8 cellular contexts compared by ENCODE assay signal in the genomic region with DNA sequence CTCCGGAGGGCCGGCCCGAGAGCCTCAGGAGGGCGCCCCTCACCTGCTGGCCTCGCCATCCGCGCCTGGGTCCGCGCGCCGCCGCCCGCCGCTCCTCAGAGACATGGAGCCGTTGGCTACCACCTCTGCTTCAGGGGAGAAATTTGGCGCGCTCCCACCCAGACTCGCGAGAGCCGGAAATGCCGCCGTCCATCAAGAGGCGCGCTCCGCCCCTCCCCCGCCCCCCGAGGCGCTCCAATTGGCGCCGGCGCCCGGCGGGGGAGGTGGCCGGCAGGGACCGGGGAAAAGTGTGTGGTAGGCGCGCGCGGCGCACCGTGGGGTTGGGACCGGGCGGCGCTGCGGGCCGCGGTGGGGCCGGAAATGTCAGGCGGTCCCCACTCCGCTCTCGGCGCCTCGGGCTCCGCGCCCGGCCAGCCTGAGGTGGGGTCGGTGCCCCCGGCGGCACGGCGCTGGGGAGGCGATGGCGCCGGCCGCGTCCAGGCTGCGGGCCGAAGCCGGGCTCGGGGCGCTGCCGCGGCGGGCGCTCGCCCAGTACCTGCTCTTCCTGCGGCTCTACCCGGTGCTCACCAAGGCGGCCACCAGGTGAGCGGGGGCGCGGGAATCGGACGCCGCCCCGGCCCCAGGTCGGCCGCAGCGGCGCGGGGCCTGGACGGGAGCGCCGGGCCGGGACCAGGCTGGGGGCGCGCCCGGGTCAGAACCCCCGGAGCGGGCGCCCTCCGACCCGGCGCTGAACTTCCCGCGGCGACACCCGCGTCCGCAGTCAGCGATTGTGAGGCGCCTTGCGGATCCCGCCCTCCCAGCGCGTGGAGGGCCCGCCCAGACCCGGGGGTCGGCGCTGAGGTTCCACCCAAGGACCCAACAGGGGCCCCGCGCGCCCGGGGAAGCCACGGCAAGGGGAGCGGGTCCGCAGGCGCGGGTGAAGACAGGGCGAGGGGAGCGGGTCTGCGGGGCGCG. TPM values are rescaled to one million over a fixed set of nuclear protein-coding genes. Genes with fewer than 3 reads are reported as not detected.
DNase-seq lines count a peak whose midpoint lies in the region; ATAC-seq lines count a peak whose summit lies in the region.

A gene with protein sequence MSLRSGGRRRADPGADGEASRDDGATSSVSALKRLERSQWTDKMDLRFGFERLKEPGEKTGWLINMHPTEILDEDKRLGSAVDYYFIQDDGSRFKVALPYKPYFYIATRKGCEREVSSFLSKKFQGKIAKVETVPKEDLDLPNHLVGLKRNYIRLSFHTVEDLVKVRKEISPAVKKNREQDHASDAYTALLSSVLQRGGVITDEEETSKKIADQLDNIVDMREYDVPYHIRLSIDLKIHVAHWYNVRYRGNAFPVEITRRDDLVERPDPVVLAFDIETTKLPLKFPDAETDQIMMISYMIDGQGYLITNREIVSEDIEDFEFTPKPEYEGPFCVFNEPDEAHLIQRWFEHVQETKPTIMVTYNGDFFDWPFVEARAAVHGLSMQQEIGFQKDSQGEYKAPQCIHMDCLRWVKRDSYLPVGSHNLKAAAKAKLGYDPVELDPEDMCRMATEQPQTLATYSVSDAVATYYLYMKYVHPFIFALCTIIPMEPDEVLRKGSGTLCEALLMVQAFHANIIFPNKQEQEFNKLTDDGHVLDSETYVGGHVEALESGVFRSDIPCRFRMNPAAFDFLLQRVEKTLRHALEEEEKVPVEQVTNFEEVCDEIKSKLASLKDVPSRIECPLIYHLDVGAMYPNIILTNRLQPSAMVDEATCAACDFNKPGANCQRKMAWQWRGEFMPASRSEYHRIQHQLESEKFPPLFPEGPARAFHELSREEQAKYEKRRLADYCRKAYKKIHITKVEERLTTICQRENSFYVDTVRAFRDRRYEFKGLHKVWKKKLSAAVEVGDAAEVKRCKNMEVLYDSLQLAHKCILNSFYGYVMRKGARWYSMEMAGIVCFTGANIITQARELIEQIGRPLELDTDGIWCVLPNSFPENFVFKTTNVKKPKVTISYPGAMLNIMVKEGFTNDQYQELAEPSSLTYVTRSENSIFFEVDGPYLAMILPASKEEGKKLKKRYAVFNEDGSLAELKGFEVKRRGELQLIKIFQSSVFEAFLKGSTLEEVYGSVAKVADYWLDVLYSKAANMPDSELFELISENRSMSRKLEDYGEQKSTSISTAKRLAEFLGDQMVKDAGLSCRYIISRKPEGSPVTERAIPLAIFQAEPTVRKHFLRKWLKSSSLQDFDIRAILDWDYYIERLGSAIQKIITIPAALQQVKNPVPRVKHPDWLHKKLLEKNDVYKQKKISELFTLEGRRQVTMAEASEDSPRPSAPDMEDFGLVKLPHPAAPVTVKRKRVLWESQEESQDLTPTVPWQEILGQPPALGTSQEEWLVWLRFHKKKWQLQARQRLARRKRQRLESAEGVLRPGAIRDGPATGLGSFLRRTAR (N-terminal part only) (minus strand): TSS at position 132 of the 954 bp plus-strand sequence. CDS start 27 bp downstream, at position 105.
Gene PXMP2, plus strand, starts transcription at position 377 of the 954 bp plus-strand sequence. Its CDS starts 84 bp downstream, at position 461.

- no peak within 1 kb of the TSS for H3K27ac Mint-ChIP-seq in activated T-cell treated with anti-CD3 and anti-CD28 coated beads, Interleukin-2, amount 50 U/mL, for 72 hours
- peak within 1 kb of the TSS in 3 of 9 donors; percentile 45 to 92 (median 87) for H3K27ac Mint-ChIP-seq in naive thymus-derived CD4-positive, alpha-beta T cell
- peak within 1 kb of the TSS; percentile 81 for H3K27ac Mint-ChIP-seq in stimulated activated effector memory CD8-positive, alpha-beta T cell treated with anti-CD3 and anti-CD28 coated beads, Interleukin-12 subunit alpha, Interleukin-12 subunit beta, amount 100 ng/mL, for 72 hours

- no peaks in the 10 kb centered on the region for H3K27me3 Mint-ChIP-seq in activated T-cell treated with anti-CD3 and anti-CD28 coated beads, Interleukin-2, amount 50 U/mL, for 72 hours (ENCODE audit: low read depth)
- H3K27me3 Mint-ChIP-seq in naive thymus-derived CD4-positive, alpha-beta T cell = no peaks in the 10 kb centered on the region

- peak; percentile 95 to 96 for ATAC-seq in activated T-cell treated with anti-CD3 and anti-CD28 coated beads, Interleukin-2, amount 50 U/mL, for 72 hours (replicated peaks in 1 of 2)
- ATAC-seq in naive thymus-derived CD4-positive, alpha-beta T cell = peak; percentile 98
- peak; percentile 96 for ATAC-seq in stimulated activated effector memory CD8-positive, alpha-beta T cell treated with anti-CD3 and anti-CD28 coated beads, Interleukin-12 subunit alpha, Interleukin-12 subunit beta, amount 100 ng/mL, for 72 hours

- peak within 1 kb of the TSS; percentile 86 to 91 for H3K4me3 Mint-ChIP-seq in activated T-cell treated with anti-CD3 and anti-CD28 coated beads, Interleukin-2, amount 50 U/mL, for 72 hours
- peak within 1 kb of the TSS; percentile 65 to 89 (median 84) for H3K4me3 Mint-ChIP-seq in naive thymus-derived CD4-positive, alpha-beta T cell
- H3K4me3 Mint-ChIP-seq in stimulated activated effector memory CD8-positive, alpha-beta T cell treated with anti-CD3 and anti-CD28 coated beads, Interleukin-12 subunit alpha, Interleukin-12 subunit beta, amount 100 ng/mL, for 72 hours = peak within 1 kb of the TSS; percentile 71

- no peaks in the 10 kb centered on the region for H3K36me3 ChIP-seq in naive thymus-derived CD4-positive, alpha-beta T cell (ENCODE audit: control insufficient read depth in 2 of 3, insufficient read depth in 3 of 3, low read length in 3 of 3)

- H3K36me3 Mint-ChIP-seq in activated T-cell treated with anti-CD3 and anti-CD28 coated beads, Interleukin-2, amount 50 U/mL, for 72 hours (ENCODE audit: insufficient read depth in 2 of 2) = peaks cover 1 to 3% of the 10 kb centered on the region in 2 donors
- peaks cover 0 to 13% (median 4%) of the 10 kb centered on the region in 5 donors for H3K36me3 Mint-ChIP-seq in naive thymus-derived CD4-positive, alpha-beta T cell
- peaks cover 22% of the 10 kb centered on the region for H3K36me3 Mint-ChIP-seq in stimulated activated effector memory CD8-positive, alpha-beta T cell treated with anti-CD3 and anti-CD28 coated beads, Interleukin-12 subunit alpha, Interleukin-12 subunit beta, amount 100 ng/mL, for 72 hours

- peaks cover 4 to 14% of the 10 kb centered on the region in 2 donors for H3K4me1 ChIP-seq in naive thymus-derived CD4-positive, alpha-beta T cell (ENCODE audit: control insufficient read depth in 2 of 2, insufficient read depth in 2 of 2, low read length in 2 of 2)

- H3K27ac ChIP-seq in naive thymus-derived CD4-positive, alpha-beta T cell (ENCODE audit: low read depth, low read length) = peak within 1 kb of the TSS; percentile 58

- no peaks in the 10 kb centered on the region for H3K27me3 ChIP-seq in naive thymus-derived CD4-positive, alpha-beta T cell (ENCODE audit: control insufficient read depth in 2 of 2, insufficient read depth in 2 of 2, low read length in 2 of 2)

- DNase-seq in EH (ENCODE audit: low read depth) (peak; percentile 95), GOT3 (lab: John Stamatoyannopoulos, UW) (peak; percentile 79), LHCN-M2 (ENCODE audit: low read depth) (peak; percentile 93), RKO (ENCODE audit: low spot score) (peak; percentile 93), fibroblast of gingiva (ENCODE audit: low read depth) (peak; percentile 94)
- peak; percentile 95 to 96 for DNase-seq in activated T-cell treated with anti-CD3 and anti-CD28 coated beads, Interleukin-2, amount 50 U/mL, for 72 hours
- DNase-seq in naive thymus-derived CD4-positive, alpha-beta T cell = peak; percentile 85 to 94 (median 89)
- DNase-seq in stimulated activated effector memory CD8-positive, alpha-beta T cell treated with anti-CD3 and anti-CD28 coated beads, Interleukin-12 subunit alpha, Interleukin-12 subunit beta, amount 100 ng/mL, for 72 hours (ENCODE audit: low spot score in 2 of 2) = peak; percentile 84 to 93

- POLR2A ChIA-PET in naive thymus-derived CD4-positive, alpha-beta T cell (lab: Charles Lee) = no interaction called here

- no peaks in the 10 kb centered on the region for H3K9me3 Mint-ChIP-seq in activated T-cell treated with anti-CD3 and anti-CD28 coated beads, Interleukin-2, amount 50 U/mL, for 72 hours
- no peaks in the 10 kb centered on the region for H3K9me3 Mint-ChIP-seq in naive thymus-derived CD4-positive, alpha-beta T cell
- H3K9me3 Mint-ChIP-seq in stimulated activated effector memory CD8-positive, alpha-beta T cell treated with anti-CD3 and anti-CD28 coated beads, Interleukin-12 subunit alpha, Interleukin-12 subunit beta, amount 100 ng/mL, for 72 hours = no peaks in the 10 kb centered on the region

- intact Hi-C loops in naive thymus-derived CD4-positive, alpha-beta T cell (cut with micrococcal nuclease) = loop anchor here (1.0 to 10.0 kb wide), 9 partner anchors 23 to 603 kb away; partner anchors contain the start of genes PGAM5 (in 2 of the 2), CHFR (in 1 of the 2) and ZNF26 (in 1 of the 2)

- no peaks in the 10 kb centered on the region for H3K9me3 ChIP-seq in naive thymus-derived CD4-positive, alpha-beta T cell (ENCODE audit: control insufficient read depth in 2 of 3, low read length in 3 of 3)

- H3K4me3 ChIP-seq in naive thymus-derived CD4-positive, alpha-beta T cell (ENCODE audit: low read length) = peak within 1 kb of the TSS; percentile 47

- H3K4me1 Mint-ChIP-seq in activated T-cell treated with anti-CD3 and anti-CD28 coated beads, Interleukin-2, amount 50 U/mL, for 72 hours (ENCODE audit: low read depth) = peaks cover 23% of the 10 kb centered on the region
- peaks cover 0 to 31% (median 22%) of the 10 kb centered on the region in 7 donors for H3K4me1 Mint-ChIP-seq in naive thymus-derived CD4-positive, alpha-beta T cell
- peaks cover 12% of the 10 kb centered on the region for H3K4me1 Mint-ChIP-seq in stimulated activated effector memory CD8-positive, alpha-beta T cell treated with anti-CD3 and anti-CD28 coated beads, Interleukin-12 subunit alpha, Interleukin-12 subunit beta, amount 100 ng/mL, for 72 hours

- CTCF ChIA-PET in naive thymus-derived CD4-positive, alpha-beta T cell (lab: Charles Lee) = no interaction called here

RNA-seq across cellular contexts. Expression of the first gene that starts in this region (rescaled TPM):
- 30.3 and 34.8 TPM in 2 replicates for total RNA-seq in LHCN-M2 (2014; rRNA removed)
- polyA plus RNA-seq in LHCN-M2 (2012) = 16.2 TPM
- 100 to 1,000 TPM; 111 to 131 TPM for total RNA-seq in activated T-cell treated with anti-CD3 and anti-CD28 coated beads, Interleukin-2, amount 50 U/mL, for 72 hours
- total RNA-seq in naive thymus-derived CD4-positive, alpha-beta T cell = 100 to 1,000 TPM in 1 of 5 experiments, 10 to 100 TPM in 4; 54.5 to 138 (median 62.1) TPM
- 1 to 10 TPM; 3.6 to 8.8 TPM for polyA plus RNA-seq in naive thymus-derived CD4-positive, alpha-beta T cell

RNA-seq across cellular contexts. Expression of gene PXMP2, which starts in this region (rescaled TPM):
- total RNA-seq in LHCN-M2 (2014; rRNA removed) = 31.6 and 33.2 TPM in 2 replicates
- polyA plus RNA-seq in LHCN-M2 (2012) = 35.7 TPM
- total RNA-seq in activated T-cell treated with anti-CD3 and anti-CD28 coated beads, Interleukin-2, amount 50 U/mL, for 72 hours = 10 to 100 TPM; 16.2 to 19.7 TPM
- 10 to 100 TPM in 1 of 5 experiments, 1 to 10 TPM in 4; 2.6 to 26.8 (median 5.4) TPM for total RNA-seq in naive thymus-derived CD4-positive, alpha-beta T cell
- 10 to 100 TPM; 10.4 to 11.1 TPM for polyA plus RNA-seq in naive thymus-derived CD4-positive, alpha-beta T cell

Comparison
In these comparisons a context has a peak if more than half of its experiments do, and no peak if none do; other contexts are left out.
1. Peak in every context shown above with its lines: DNase-seq, ATAC-seq, H3K4me3 ChIP-seq and H3K27ac ChIP-seq.